8 cellular contexts compared by ENCODE assay signal in genomic region chr4:4542824-4543485, GRCh38. TPM values are rescaled to one million over a fixed set of nuclear protein-coding genes. Genes with fewer than 3 reads are reported as not detected.
DNase-seq lines count a peak whose midpoint lies in the region; ATAC-seq and TF ChIP-seq lines count a peak whose summit lies in the region.

No MANE protein-coding gene starts in this region.

- H3K27me3 Mint-ChIP-seq in activated T-helper 1 cell treated with anti-CD3 and anti-CD28 coated beads, Interleukin-12 subunit alpha, Interleukin-12 subunit beta, Interleukin-2, Interleukin-4 antibody, amounts not matched to agents 30 ng/mL and 10 ng/mL and 1 ng/mL, durations not matched to agents 14 hours and 24 hours and 36 hours (ENCODE audit: insufficient read depth), result no peaks in the 10 kb centered on the region

- H3K4me3 ChIP-seq in heart right ventricle (peak overlapping the region; percentile 77 to 99 (median 92)), left lung (peak overlapping the region; percentile 84 to 96), uterus (peak overlapping the region; percentile 67 to 94)

- 23 to 26% methylated on average over 11 of the region's 11 CpGs for WGBS in heart right ventricle, 2 donors

- peak overlapping the region; percentile 98 for H3K27ac Mint-ChIP-seq in activated T-helper 1 cell treated with anti-CD3 and anti-CD28 coated beads, Interleukin-12 subunit alpha, Interleukin-12 subunit beta, Interleukin-2, Interleukin-4 antibody, amounts not matched to agents 30 ng/mL and 10 ng/mL and 1 ng/mL, durations not matched to agents 14 hours and 24 hours and 36 hours

- H3K9me3 ChIP-seq in heart right ventricle, result no peaks in the 10 kb centered on the region
- H3K9me3 ChIP-seq in left lung, result no peaks in the 10 kb centered on the region
- no peaks in the 10 kb centered on the region for H3K9me3 ChIP-seq in uterus

- H3K36me3 Mint-ChIP-seq in activated T-helper 1 cell treated with anti-CD3 and anti-CD28 coated beads, Interleukin-12 subunit alpha, Interleukin-12 subunit beta, Interleukin-2, Interleukin-4 antibody, amounts not matched to agents 30 ng/mL and 10 ng/mL and 1 ng/mL, durations not matched to agents 14 hours and 24 hours and 36 hours (ENCODE audit: low read depth), result peaks cover 6% of the 10 kb centered on the region

- TF ChIP-seq CTCF in heart right ventricle (IDR thresholded peaks at IDR 0.05) (no peak), left lung (IDR thresholded peaks at IDR 0.05) (no peak), uterus (IDR thresholded peaks at IDR 0.05) (no peak)

- no peak for ATAC-seq in heart right ventricle
- no peak for ATAC-seq in left ventricle myocardium superior
- no peak for ATAC-seq in left lung
- ATAC-seq in GM19397 (IDR thresholded peaks at IDR 0.05; ENCODE audit: unreplicated experiment), result no peak

- no peaks in the 10 kb centered on the region for H3K27me3 ChIP-seq in heart right ventricle
- H3K27me3 ChIP-seq in left lung, result no peaks in the 10 kb centered on the region
- no peaks in the 10 kb centered on the region for H3K27me3 ChIP-seq in uterus

- no peak for TF ChIP-seq POLR2A in uterus (IDR thresholded peaks at IDR 0.05)

- H3K4me3 Mint-ChIP-seq in activated T-helper 1 cell treated with anti-CD3 and anti-CD28 coated beads, Interleukin-12 subunit alpha, Interleukin-12 subunit beta, Interleukin-2, Interleukin-4 antibody, amounts not matched to agents 30 ng/mL and 10 ng/mL and 1 ng/mL, durations not matched to agents 14 hours and 24 hours and 36 hours, result peak overlapping the region; percentile 98

- DNase-seq in heart right ventricle (no peak), left ventricle myocardium superior (no peak), left lung (no peak), uterus (no peak), GDM1 (lab: John Stamatoyannopoulos, UW) (no peak)
- DNase-seq in activated T-helper 1 cell treated with anti-CD3 and anti-CD28 coated beads, Interleukin-12 subunit alpha, Interleukin-12 subunit beta, Interleukin-2, Interleukin-4 antibody, amounts not matched to agents 30 ng/mL and 10 ng/mL and 1 ng/mL, durations not matched to agents 14 hours and 24 hours and 36 hours (ENCODE audit: low spot score), result no peak
- no peak for DNase-seq in stimulated activated CD4-positive, alpha-beta T cell treated with anti-CD3 and anti-CD28 coated beads, Interleukin-4, amount 100 ng/mL, for 4 hours

- H3K4me1 Mint-ChIP-seq in activated T-helper 1 cell treated with anti-CD3 and anti-CD28 coated beads, Interleukin-12 subunit alpha, Interleukin-12 subunit beta, Interleukin-2, Interleukin-4 antibody, amounts not matched to agents 30 ng/mL and 10 ng/mL and 1 ng/mL, durations not matched to agents 14 hours and 24 hours and 36 hours (ENCODE audit: low read depth), result peaks cover 50% of the 10 kb centered on the region

- H3K27ac ChIP-seq in heart right ventricle, result peak overlapping the region in 1 of 10 donors; percentile 92
- no peak overlapping the region for H3K27ac ChIP-seq in left lung
- H3K27ac ChIP-seq in uterus, result peak overlapping the region in 1 of 2 donors; percentile 89

- H3K9me3 Mint-ChIP-seq in activated T-helper 1 cell treated with anti-CD3 and anti-CD28 coated beads, Interleukin-12 subunit alpha, Interleukin-12 subunit beta, Interleukin-2, Interleukin-4 antibody, amounts not matched to agents 30 ng/mL and 10 ng/mL and 1 ng/mL, durations not matched to agents 14 hours and 24 hours and 36 hours, result no peaks in the 10 kb centered on the region

- intact Hi-C loops in heart right ventricle (cut with DNase I), result loop anchor here in 2 of 10 donors (5.0 to 10.0 kb wide), 2 partner anchors 298 to 324 kb away; partner anchors contain the start of gene TMEM128 (in 1 of the 2)
- intact Hi-C loops in left ventricle myocardium superior (cut with micrococcal nuclease), result no loop called here
- intact Hi-C loops in activated T-helper 1 cell treated with anti-CD3 and anti-CD28 coated beads, Interleukin-12 subunit alpha, Interleukin-12 subunit beta, Interleukin-2, Interleukin-4 antibody, amounts not matched to agents 30 ng/mL and 10 ng/mL and 1 ng/mL, durations not matched to agents 14 hours and 24 hours and 36 hours (cut with micrococcal nuclease), result loop anchor here (1.0 to 5.0 kb wide), 2 partner anchors 32 to 586 kb away; no protein-coding TSS in a partner anchor
- intact Hi-C loops in left lung (cut with DNase I), result no loop called here
- intact Hi-C loops in uterus (cut with DNase I; ENCODE audit: low total_unique reads), result no loop called here

- peaks cover 3 to 38% (median 31%) of the 10 kb centered on the region in 9 donors for H3K4me1 ChIP-seq in heart right ventricle
- peaks cover 17 to 28% of the 10 kb centered on the region in 2 donors for H3K4me1 ChIP-seq in left lung
- peaks cover 0 to 6% of the 10 kb centered on the region in 2 donors for H3K4me1 ChIP-seq in uterus

- H3K36me3 ChIP-seq in heart right ventricle (peaks cover 0 to 30% (median 4%) of the 10 kb centered on the region in 9 donors), left lung (no peaks in the 10 kb centered on the region), uterus (no peaks in the 10 kb centered on the region)

RNA-seq across cellular contexts. Expression of gene STX18, which starts 1.1 kb away (rescaled TPM):
- total RNA-seq in heart right ventricle, result 10 to 100 TPM; 13.5 to 22.5 (median 18.0) TPM
- 10 to 100 TPM; 20.2 to 24.5 TPM for polyA plus RNA-seq in heart right ventricle
- 18.2 TPM for total RNA-seq in left ventricle myocardium superior
- 34.6 and 35.4 TPM in 2 replicates for total RNA-seq in activated T-helper 1 cell treated with anti-CD3 and anti-CD28 coated beads, Interleukin-12 subunit alpha, Interleukin-12 subunit beta, Interleukin-2, Interleukin-4 antibody, amounts not matched to agents 30 ng/mL and 10 ng/mL and 1 ng/mL, durations not matched to agents 14 hours and 24 hours and 36 hours
- total RNA-seq in left lung, result 10 to 100 TPM; 18.6 to 22.7 TPM
- total RNA-seq in uterus, result 10 to 100 TPM in 3 of 4 donors, 1 to 10 TPM in 1; 6.4 to 62.5 (median 28.9) TPM
